ENCODE assay signal across 12 cellular contexts in genomic region chr2:207983654-207984053, GRCh38. TPM values are rescaled to one million over a fixed set of nuclear protein-coding genes. Genes with fewer than 3 reads are reported as not detected.
A peak's percentile ranks its signal among the peaks of the same experiment; 100 is the strongest.
DNase-seq lines count a peak whose midpoint lies in the region; ATAC-seq and TF ChIP-seq lines count a peak whose summit lies in the region.
"Had no signal": no experiment of that assay in that cellular context is flagged by ENCODE, and none has a peak within 500 bp of the region (broad histone marks: within the 10 kb centered on the region; RNA-seq: fewer than 3 reads in every experiment).

No MANE protein-coding gene starts in this region.

- no peak for DNase-seq in Right ventricle myocardium superior
- no peak for DNase-seq in left ventricle myocardium superior
- DNase-seq in NOMO-1 (lab: John Stamatoyannopoulos, UW; ENCODE audit: unreplicated experiment in 2 of 2) = peak; percentile 37 to 77
- no peak for DNase-seq in NCI-H2171 (lab: John Stamatoyannopoulos, UW)
- DNase-seq in mesenteric fat pad (ENCODE audit: low spot score) = no peak
- no peak for DNase-seq in HEK293T (ENCODE audit: extremely low spot score)
- DNase-seq in type B pancreatic cell (ENCODE audit: extremely low spot score, unreplicated experiment) = no peak
- DNase-seq: central memory CD4-positive, alpha-beta T cell; natural killer cell; stimulated activated CD4-positive, alpha-beta T cell treated with anti-CD3 and anti-CD28 coated beads, Interleukin-4, amount 100 ng/mL, for 24 hours had no signal

- POLR2A ChIA-PET in HEK293T (lab: Yijun Ruan, JAX) = no interaction called here

- intact Hi-C loops in Right ventricle myocardium superior (cut with DNase I) (no loop called here), left ventricle myocardium superior (cut with micrococcal nuclease) (no loop called here)

- no peak overlapping the region for H3K4me3 Mint-ChIP-seq in type B pancreatic cell
- H3K4me3 Mint-ChIP-seq: natural killer cell had no signal

- no peaks in the 10 kb centered on the region for H3K27me3 Mint-ChIP-seq in type B pancreatic cell

- H3K9me3 Mint-ChIP-seq in type B pancreatic cell = peaks cover 4% of the 10 kb centered on the region
- H3K9me3 Mint-ChIP-seq: natural killer cell had no signal

- H3K36me3 Mint-ChIP-seq in type B pancreatic cell = peaks cover 13% of the 10 kb centered on the region
- H3K36me3 Mint-ChIP-seq: natural killer cell had no signal

- CTCF ChIA-PET in HEK293T (lab: Yijun Ruan, JAX) = no interaction called here

- H3K4me1 Mint-ChIP-seq in type B pancreatic cell (ENCODE audit: unreplicated experiment) = no peaks in the 10 kb centered on the region

- ATAC-seq in Right ventricle myocardium superior (ENCODE audit: poor library complexity) (peak; percentile 31), left ventricle myocardium superior (no peak), HG02852 (IDR thresholded peaks at IDR 0.05; ENCODE audit: unreplicated experiment) (peak; percentile 70)
- ATAC-seq: Panc1 had no signal

- TF ChIP-seq CTCF in type B pancreatic cell (conservative IDR thresholded peaks at IDR 0.05) = no peak

- H3K27ac Mint-ChIP-seq in type B pancreatic cell = no peak overlapping the region
- H3K27ac Mint-ChIP-seq: natural killer cell had no signal

TF ChIP-seq in HEK293T, 16 proteins besides CTCF, POLR2A, EP300 and RAD21:
- TF ChIP-seq SP1 (IDR thresholded peaks at IDR 0.05) = no peak
- no peak for TF ChIP-seq NFRKB (IDR thresholded peaks at IDR 0.05)
- TF ChIP-seq FOXA1 (IDR thresholded peaks at IDR 0.05) = no peak
- no peak for TF ChIP-seq CTBP1 (IDR thresholded peaks at IDR 0.05; ENCODE audit: borderline replicate concordance)
- TF ChIP-seq FOXK2 (IDR thresholded peaks at IDR 0.05) = no peak
- no peak for TF ChIP-seq L3MBTL2 (conservative IDR thresholded peaks at IDR 0.05)
- no peak for TF ChIP-seq FOXM1 (IDR thresholded peaks at IDR 0.05; ENCODE audit: borderline replicate concordance)
- TF ChIP-seq PKNOX1 (IDR thresholded peaks at IDR 0.05) = no peak
- TF ChIP-seq LEF1 (IDR thresholded peaks at IDR 0.05; ENCODE audit: borderline replicate concordance) = no peak
- no peak for TF ChIP-seq BHLHE40 (IDR thresholded peaks at IDR 0.05; ENCODE audit: borderline replicate concordance)
- no peak for TF ChIP-seq SUZ12 (IDR thresholded peaks at IDR 0.05)
- no peak for TF ChIP-seq ELF4 (IDR thresholded peaks at IDR 0.05)
- no peak for TF ChIP-seq ARNT (IDR thresholded peaks at IDR 0.05)
- no peak for TF ChIP-seq ZNF384 (IDR thresholded peaks at IDR 0.05)
- TF ChIP-seq HDGF (IDR thresholded peaks at IDR 0.05; ENCODE audit: borderline replicate concordance) = no peak
- no peak for TF ChIP-seq TARDBP (IDR thresholded peaks at IDR 0.05)

RNA-seq across cellular contexts. Expression of gene PLEKHM3, which starts 41.7 kb away (rescaled TPM):
- total RNA-seq in Right ventricle myocardium superior (12.5 TPM), left ventricle myocardium superior (13.3 TPM), mesenteric fat pad (15.6 TPM), type B pancreatic cell (ENCODE audit: low replicate concordance) (10.7 and 12.1 TPM in 2 replicates)

Comparison
In these comparisons a context has a peak if more than half of its experiments do, and no peak if none do; other contexts are left out.
1. DNase-seq: peak in NOMO-1 (2 of 2); none in Right ventricle myocardium superior (single experiment), left ventricle myocardium superior (single experiment), NCI-H2171 (single experiment), mesenteric fat pad (single experiment), HEK293T (single experiment) and type B pancreatic cell (single experiment).